20 cellular contexts compared by ENCODE assay signal in the genomic region with DNA sequence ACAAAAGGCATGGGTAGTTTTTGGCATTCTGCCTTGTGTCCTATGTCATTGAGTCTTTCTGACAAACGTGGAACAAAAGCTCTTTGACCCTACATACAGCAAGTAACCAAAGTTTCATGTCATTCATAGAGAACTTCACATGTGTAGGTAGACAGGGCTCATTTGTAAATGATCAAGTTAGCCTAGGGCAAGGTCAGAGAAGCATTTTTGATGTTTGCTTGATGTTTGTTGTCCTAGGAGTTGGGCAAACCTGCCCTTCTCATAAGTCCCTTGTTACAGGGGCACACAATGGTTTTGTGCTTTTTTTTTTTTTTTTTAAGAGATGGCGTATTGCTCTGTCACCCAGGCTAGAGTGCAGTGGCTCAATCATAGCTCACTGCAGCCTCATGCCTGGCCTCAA.
"Had no signal": no experiment of that assay in that cellular context is flagged by ENCODE, and none has a peak within 500 bp of the region (broad histone marks: within the 10 kb centered on the region; RNA-seq: fewer than 3 reads in every experiment).

No MANE protein-coding gene starts in this region.

- ATAC-seq: effector memory CD8-positive, alpha-beta T cell; foreskin keratinocyte; gastroesophageal sphincter; heart left ventricle; left cardiac atrium; left lung; left ventricle myocardium superior; lower lobe of right lung; mucosa of descending colon had no signal

- H3K4me2 ChIP-seq: hepatocyte had no signal

- H3K4me1 ChIP-seq: colonic mucosa, esophagus muscularis mucosa, gastroesophageal sphincter, heart left ventricle, left lung, lower lobe of right lung had no signal

- H3K27ac ChIP-seq: colonic mucosa, esophagus muscularis mucosa, gastroesophageal sphincter, heart left ventricle, hepatocyte, left lung, lower lobe of right lung had no signal

- H3K4me3 ChIP-seq: colonic mucosa, esophagus muscularis mucosa, gastroesophageal sphincter, heart left ventricle, hepatocyte, left lung, lower lobe of right lung, mucosa of descending colon had no signal

- FAIRE-seq: endometrium, frontal cortex had no signal

- H3K9me3 ChIP-seq: colonic mucosa, esophagus muscularis mucosa, gastroesophageal sphincter, heart left ventricle, left lung, lower lobe of right lung, mucosa of descending colon had no signal

- DNase-seq: colonic mucosa; cortex of kidney; effector CD8-positive, alpha-beta T cell; effector memory CD8-positive, alpha-beta T cell; foreskin keratinocyte; heart left ventricle; hypothalamus; immature natural killer cell; left cardiac atrium; left lung; left ventricle myocardium superior; lower lobe of right lung; mesenchymal stem cell; mucosa of descending colon; naive B cell had no signal
